11 cellular contexts compared by ENCODE assay signal in genomic region chr15:52378746-52379394, GRCh38.
DNase-seq lines count a peak whose midpoint lies in the region; ATAC-seq and TF ChIP-seq lines count a peak whose summit lies in the region.
"Had no signal": no experiment of that assay in that cellular context is flagged by ENCODE, and none has a peak within 500 bp of the region (broad histone marks: within the 10 kb centered on the region; RNA-seq: fewer than 3 reads in every experiment).

No MANE protein-coding gene starts in this region.

- H3K4me1 Mint-ChIP-seq in stimulated activated naive CD8-positive, alpha-beta T cell treated with anti-CD3 and anti-CD28 coated beads, Interleukin-15, amount 100 ng/mL, for 72 hours, result peaks cover 15% of the 10 kb centered on the region

- no peak overlapping the region for H3K9ac ChIP-seq in PC-3 (ENCODE audit: low read length)

- peak overlapping the region in 1 of 2 donors; percentile 1 for H3K4me3 Mint-ChIP-seq in stimulated activated naive CD8-positive, alpha-beta T cell treated with anti-CD3 and anti-CD28 coated beads, Interleukin-15, amount 100 ng/mL, for 72 hours

- intact Hi-C loops in PC-3 (cut with micrococcal nuclease), result no loop called here

- H3K4me2 ChIP-seq in PC-3 (ENCODE audit: low read length), result no peak overlapping the region

- no peak for TF ChIP-seq CTCF in PC-3 (conservative IDR thresholded peaks at IDR 0.05; ENCODE audit: low read depth, low read length)

- H2AFZ ChIP-seq in PC-3 (ENCODE audit: low read length), result no peak overlapping the region

- no peaks in the 10 kb centered on the region for H3K9me2 ChIP-seq in PC-3 (replicated peaks; ENCODE audit: low read length)

- H3K79me2 ChIP-seq in PC-3 (ENCODE audit: low read length), result no peaks in the 10 kb centered on the region

- no peaks in the 10 kb centered on the region for H3K27me3 Mint-ChIP-seq in stimulated activated naive CD8-positive, alpha-beta T cell treated with anti-CD3 and anti-CD28 coated beads, Interleukin-15, amount 100 ng/mL, for 72 hours

- ATAC-seq in GM21717 (IDR thresholded peaks at IDR 0.05; ENCODE audit: unreplicated experiment), result peak; percentile 61
- peak; percentile 51 for ATAC-seq in HG03378 (IDR thresholded peaks at IDR 0.05; ENCODE audit: unreplicated experiment)
- peak; percentile 80 for ATAC-seq in stimulated activated naive CD8-positive, alpha-beta T cell treated with anti-CD3 and anti-CD28 coated beads, Interleukin-15, amount 100 ng/mL, for 72 hours
- ATAC-seq in PC-3, result no peak
- ATAC-seq in esophagus mucosa, result no peak

- no peak overlapping the region for H3K27ac ChIP-seq in PC-3 (ENCODE audit: low read length)
- H3K27ac ChIP-seq: brain microvascular endothelial cell, SJCRH30 had no signal

- POLR2A ChIA-PET in PC-3 (lab: Charles Lee; ENCODE audit: unreplicated experiment), result no interaction called here

- H3K9me3 Mint-ChIP-seq in stimulated activated naive CD8-positive, alpha-beta T cell treated with anti-CD3 and anti-CD28 coated beads, Interleukin-15, amount 100 ng/mL, for 72 hours, result no peaks in the 10 kb centered on the region

- peak; percentile 14 for DNase-seq in stimulated activated CD4-positive, alpha-beta T cell treated with anti-CD3 and anti-CD28 coated beads, Interleukin-4, amount 100 ng/mL, for 24 hours
- no peak for DNase-seq in stimulated activated CD4-positive, alpha-beta T cell treated with anti-CD3 and anti-CD28 coated beads, Interleukin-4, amount 100 ng/mL, for 1 hour
- DNase-seq in stimulated activated naive CD8-positive, alpha-beta T cell treated with anti-CD3 and anti-CD28 coated beads, Interleukin-15, amount 100 ng/mL, for 72 hours, result no peak
- DNase-seq in PC-3, result no peak
- no peak for DNase-seq in NCI-H2029 (lab: John Stamatoyannopoulos, UW)
- DNase-seq: AML-193, brain microvascular endothelial cell, SJCRH30 had no signal

- no peaks in the 10 kb centered on the region for H3K27me3 ChIP-seq in PC-3 (ENCODE audit: low read length)
- H3K27me3 ChIP-seq: brain microvascular endothelial cell, SJCRH30 had no signal

- BruUV-seq in PC-3 (replicated peaks; lab: Mats Ljungman, UMichigan), result no TSS peak

- peaks cover 10% of the 10 kb centered on the region for H3K4me1 ChIP-seq in PC-3 (ENCODE audit: insufficient read depth, low read length)
- H3K4me1 ChIP-seq: SJCRH30 had no signal

- no peaks in the 10 kb centered on the region for H3K9me3 ChIP-seq in PC-3 (ENCODE audit: low read length)
- H3K9me3 ChIP-seq: SJCRH30 had no signal

- H3F3A ChIP-seq in PC-3 (ENCODE audit: low read length, unreplicated experiment), result no peaks in the 10 kb centered on the region

- H3K27ac Mint-ChIP-seq in stimulated activated naive CD8-positive, alpha-beta T cell treated with anti-CD3 and anti-CD28 coated beads, Interleukin-15, amount 100 ng/mL, for 72 hours, result no peak overlapping the region

- H3K4me3 ChIP-seq in PC-3 (ENCODE audit: low read length), result no peak overlapping the region
- H3K4me3 ChIP-seq: SJCRH30 had no signal

- peaks cover 12% of the 10 kb centered on the region for H3K36me3 ChIP-seq in PC-3 (ENCODE audit: low read depth, low read length)
- H3K36me3 ChIP-seq: SJCRH30 had no signal

- CTCF ChIA-PET in PC-3 (lab: Charles Lee), result no interaction called here

- H4K20me1 ChIP-seq in PC-3 (ENCODE audit: low read length), result no peaks in the 10 kb centered on the region

Comparison
In these comparisons a context has a peak if more than half of its experiments do, and no peak if none do; other contexts are left out.
1. ATAC-seq: peak in GM21717 (single experiment), HG03378 (single experiment) and stimulated activated naive CD8-positive, alpha-beta T cell treated with anti-CD3 and anti-CD28 coated beads, Interleukin-15, amount 100 ng/mL, for 72 hours (single experiment); none in PC-3 (single experiment) and esophagus mucosa (single experiment).